25 cellular contexts compared by ENCODE assay signal in genomic region chrX:129768186-129768585, GRCh38. TPM values are rescaled to one million over a fixed set of nuclear protein-coding genes. Genes with fewer than 3 reads are reported as not detected.
A peak's percentile ranks its signal among the peaks of the same experiment; 100 is the strongest.
DNase-seq lines count a peak whose midpoint lies in the region; ATAC-seq and TF ChIP-seq lines count a peak whose summit lies in the region.
"Had no signal": no experiment of that assay in that cellular context is flagged by ENCODE, and none has a peak within 500 bp of the region (broad histone marks: within the 10 kb centered on the region; RNA-seq: fewer than 3 reads in every experiment).

No MANE protein-coding gene starts in this region.

- H3K36me3 Mint-ChIP-seq in stimulated activated naive CD8-positive, alpha-beta T cell treated with anti-CD3 and anti-CD28 coated beads, Interleukin-15, Interleukin-2, amounts not matched to agents 100 ng/mL and 50 ng/mL, for 24 hours (ENCODE audit: low read depth): no peaks in the 10 kb centered on the region
- H3K36me3 Mint-ChIP-seq in effector memory CD8-positive, alpha-beta T cell (ENCODE audit: insufficient read depth): peaks cover 9% of the 10 kb centered on the region
- H3K36me3 Mint-ChIP-seq in progenitor cell of endocrine pancreas (ENCODE audit: insufficient read depth): no peaks in the 10 kb centered on the region
- H3K36me3 Mint-ChIP-seq: WTC11 had no signal

- peaks cover 57% of the 10 kb centered on the region for H3K4me1 Mint-ChIP-seq in stimulated activated naive CD8-positive, alpha-beta T cell treated with anti-CD3 and anti-CD28 coated beads, Interleukin-15, Interleukin-2, amounts not matched to agents 100 ng/mL and 50 ng/mL, for 24 hours (ENCODE audit: low read depth)
- H3K4me1 Mint-ChIP-seq in effector memory CD8-positive, alpha-beta T cell (ENCODE audit: low read depth in 2 of 2): peaks cover 36 to 39% of the 10 kb centered on the region in 2 donors
- no peaks in the 10 kb centered on the region for H3K4me1 Mint-ChIP-seq in progenitor cell of endocrine pancreas (ENCODE audit: low read depth)

- no peak overlapping the region for H3K4me3 Mint-ChIP-seq in stimulated activated naive CD8-positive, alpha-beta T cell treated with anti-CD3 and anti-CD28 coated beads, Interleukin-15, Interleukin-2, amounts not matched to agents 100 ng/mL and 50 ng/mL, for 24 hours
- peak overlapping the region in 1 of 2 donors; percentile 55 for H3K4me3 Mint-ChIP-seq in effector memory CD8-positive, alpha-beta T cell
- H3K4me3 Mint-ChIP-seq in progenitor cell of endocrine pancreas (ENCODE audit: low read depth): no peak overlapping the region
- H3K4me3 Mint-ChIP-seq: WTC11 had no signal

- H3K9me2 ChIP-seq in OCI-LY7 (ENCODE audit: insufficient read depth, low read length): no peaks in the 10 kb centered on the region

- H3K27ac ChIP-seq in OCI-LY7 (ENCODE audit: low read depth, low read length, poor library complexity, severe bottlenecking): peak overlapping the region; percentile 100
- H3K27ac ChIP-seq: right atrium auricular region had no signal

- H3K4me1 ChIP-seq in OCI-LY7 (ENCODE audit: insufficient read depth, low read length, poor library complexity, severe bottlenecking): peaks cover 84% of the 10 kb centered on the region
- H3K4me1 ChIP-seq: esophagus squamous epithelium, right atrium auricular region had no signal

- CTCF ChIA-PET in OCI-LY7 (lab: Charles Lee; ENCODE audit: unreplicated experiment): no interaction called here

- no peaks in the 10 kb centered on the region for H3K36me3 ChIP-seq in OCI-LY7 (ENCODE audit: insufficient read depth, low read length)
- H3K36me3 ChIP-seq: esophagus squamous epithelium, right atrium auricular region had no signal

- ATAC-seq in stimulated activated naive CD8-positive, alpha-beta T cell treated with anti-CD3 and anti-CD28 coated beads, Interleukin-15, Interleukin-2, amounts not matched to agents 100 U/mL and 50 U/mL, for 24 hours: no peak
- ATAC-seq in effector memory CD8-positive, alpha-beta T cell (replicated peaks): no peak
- ATAC-seq: K562, PC-3, WTC11 had no signal

- H3K9me3 Mint-ChIP-seq in stimulated activated naive CD8-positive, alpha-beta T cell treated with anti-CD3 and anti-CD28 coated beads, Interleukin-15, Interleukin-2, amounts not matched to agents 100 ng/mL and 50 ng/mL, for 24 hours: no peaks in the 10 kb centered on the region
- no peaks in the 10 kb centered on the region for H3K9me3 Mint-ChIP-seq in effector memory CD8-positive, alpha-beta T cell
- H3K9me3 Mint-ChIP-seq in progenitor cell of endocrine pancreas (ENCODE audit: low read depth): no peaks in the 10 kb centered on the region
- H3K9me3 Mint-ChIP-seq: WTC11 had no signal

- no peak overlapping the region for H2AFZ ChIP-seq in OCI-LY7 (ENCODE audit: low read length)

- H4K20me1 ChIP-seq in OCI-LY7 (ENCODE audit: insufficient read depth, low read length): no peaks in the 10 kb centered on the region

- DNase-seq in stimulated activated naive CD8-positive, alpha-beta T cell treated with anti-CD3 and anti-CD28 coated beads, Interleukin-15, Interleukin-2, amounts not matched to agents 100 U/mL and 50 U/mL, for 24 hours: no peak
- DNase-seq in OCI-LY7 (ENCODE audit: low spot score) (no peak), SIG-M5 (lab: John Stamatoyannopoulos, UW) (no peak), progenitor cell of endocrine pancreas (ENCODE audit: low spot score, unreplicated experiment) (no peak), anterior cingulate cortex (lab: John Stamatoyannopoulos, UW) (no peak)
- no peak for DNase-seq in effector memory CD8-positive, alpha-beta T cell
- DNase-seq: activated gamma-delta T cell treated with Interleukin-2 at 50 U/mL for 16 hours; aorta; caudate nucleus; DMS79; esophagus squamous epithelium; kidney glomerular epithelial cell; mammary epithelial cell; NCI-H187 treated with DMSO at 0.1 percent for 48 hours; NCI-H2227 treated with DMSO at 0.1 percent for 48 hours; NCI-H774; PC-3; SHP77; stimulated activated CD4-positive, alpha-beta T cell treated with anti-CD3 and anti-CD28 coated beads, Interleukin-12 subunit alpha, Interleukin-12 subunit beta, amount 100 ng/mL, for 4 hours; substantia nigra had no signal

- BruUV-seq in OCI-LY7 (replicated peaks; lab: Mats Ljungman, UMichigan): no TSS peak

- H3K27ac Mint-ChIP-seq in stimulated activated naive CD8-positive, alpha-beta T cell treated with anti-CD3 and anti-CD28 coated beads, Interleukin-15, Interleukin-2, amounts not matched to agents 100 ng/mL and 50 ng/mL, for 24 hours: peak overlapping the region; percentile 81
- peak overlapping the region; percentile 88 to 89 for H3K27ac Mint-ChIP-seq in effector memory CD8-positive, alpha-beta T cell
- H3K27ac Mint-ChIP-seq in progenitor cell of endocrine pancreas: no peak overlapping the region
- H3K27ac Mint-ChIP-seq: WTC11 had no signal

- TF ChIP-seq CTCF in OCI-LY7 (conservative IDR thresholded peaks at IDR 0.05; ENCODE audit: low read length) (no peak), progenitor cell of endocrine pancreas (IDR thresholded peaks at IDR 0.05; ENCODE audit: unreplicated experiment) (no peak)

- no peaks in the 10 kb centered on the region for H3K79me2 ChIP-seq in OCI-LY7 (ENCODE audit: insufficient read depth, low read depth, low read length)

- POLR2A ChIA-PET in OCI-LY7 (lab: Charles Lee): interaction anchor here (0.9 to 7.9 kb wide), 5 partner anchors 9 to 66 kb away, joined by 3 to 126 read pairs (median 29); partner anchors contain the start of gene SASH3

- peak overlapping the region; percentile 70 for H3K4me2 ChIP-seq in OCI-LY7 (ENCODE audit: low read length)

- H3K27me3 Mint-ChIP-seq in stimulated activated naive CD8-positive, alpha-beta T cell treated with anti-CD3 and anti-CD28 coated beads, Interleukin-15, Interleukin-2, amounts not matched to agents 100 ng/mL and 50 ng/mL, for 24 hours: no peaks in the 10 kb centered on the region
- no peaks in the 10 kb centered on the region for H3K27me3 Mint-ChIP-seq in effector memory CD8-positive, alpha-beta T cell
- H3K27me3 Mint-ChIP-seq in progenitor cell of endocrine pancreas: no peaks in the 10 kb centered on the region

- H3K4me3 ChIP-seq in OCI-LY7 (ENCODE audit: low read depth, low read length, poor library complexity, severe bottlenecking): no peak overlapping the region
- H3K4me3 ChIP-seq: esophagus squamous epithelium, K562, right atrium auricular region had no signal

- intact Hi-C loops in OCI-LY7 (cut with micrococcal nuclease; ENCODE audit: unreplicated experiment): no loop called here

- H3K9me3 ChIP-seq in OCI-LY7 (ENCODE audit: low read length): 0 out of 2 replicates have a peak, but pooled peaks cover 4% of the 10 kb centered on the region
- H3K9me3 ChIP-seq: esophagus squamous epithelium, right atrium auricular region had no signal

RNA-seq across cellular contexts. Expression of gene SASH3, which starts 11.6 kb away (rescaled TPM):
- total RNA-seq in OCI-LY7 (2014; rRNA removed; shearing (Covaris generic)): 163 and 194 TPM in 2 replicates
- total RNA-seq in OCI-LY7 (2022) (150 and 157 TPM in 2 replicates), progenitor cell of endocrine pancreas (not detected in 2 replicates)
- total RNA-seq: mammary epithelial cell, osteocyte, PC-3 had no signal

RNA-seq across cellular contexts. Expression of gene XPNPEP2, which starts 29.4 kb away (rescaled TPM):
- not detected in 2 replicates for total RNA-seq in OCI-LY7 (2014; rRNA removed; shearing (Covaris generic))
- total RNA-seq in OCI-LY7 (2022) (not detected in 2 replicates), progenitor cell of endocrine pancreas (0.11 TPM in 1 of 2 replicates, not detected in the other)
- total RNA-seq: mammary epithelial cell, PC-3 had no signal

Comparison
In these comparisons a context has a peak if more than half of its experiments do, and no peak if none do; other contexts are left out.
1. RNA of gene SASH3, which starts 11.6 kb away (total RNA-seq): 150 to 194 TPM in OCI-LY7; not detected in progenitor cell of endocrine pancreas; every median in the first group is over 100 times any median in the second.